In the genomic region with DNA sequence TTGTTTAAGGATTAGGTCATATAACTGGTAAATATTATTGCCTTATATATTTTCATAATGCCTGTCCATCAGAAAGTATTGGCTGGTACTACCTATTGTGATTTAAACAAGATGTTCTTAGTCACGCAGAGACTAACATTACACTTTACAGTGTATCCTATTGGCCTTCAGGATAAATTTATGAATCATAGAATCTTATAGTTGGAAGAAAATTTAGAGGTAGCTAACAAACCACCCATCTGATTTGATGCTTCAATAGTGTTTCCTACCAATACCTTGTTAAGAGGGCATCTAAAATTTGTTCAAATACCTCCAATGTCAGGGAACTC, we compare ENCODE assay signal across 11 cellular contexts.
"Had no signal": no experiment of that assay in that cellular context is flagged by ENCODE, and none has a peak within 500 bp of the region (broad histone marks: within the 10 kb centered on the region; RNA-seq: fewer than 3 reads in every experiment).

No MANE protein-coding gene starts in this region.

- H3K9ac ChIP-seq: GM23248 had no signal

- ATAC-seq: GM23338, HCT116 had no signal

- H3K4me2 ChIP-seq: GM23338 had no signal

- H3K9me3 Mint-ChIP-seq: GM23338, H9 had no signal

- H3K27ac ChIP-seq: GM23248 had no signal

- H3K36me3 ChIP-seq: HAP-1 had no signal

- H3K4me3 ChIP-seq: GM23248, GM23338, HAP-1 had no signal

- H3K4me1 Mint-ChIP-seq: GM23338, H9 had no signal

- H3K27ac Mint-ChIP-seq: GM23338, H9, HFFc6 had no signal

- H3K4me3 Mint-ChIP-seq: GM23338, H9, HFFc6 had no signal

- FAIRE-seq: H1, H54 had no signal

- H3K9me3 ChIP-seq: HAP-1 had no signal

- H3K4me1 ChIP-seq: HAP-1 had no signal

- DNase-seq: GM23248, GOT3, H7, H9, HCEC 1CT, HFFc6 had no signal

- H2AFZ ChIP-seq: GM23248, GM23338 had no signal
